In the genomic region with DNA sequence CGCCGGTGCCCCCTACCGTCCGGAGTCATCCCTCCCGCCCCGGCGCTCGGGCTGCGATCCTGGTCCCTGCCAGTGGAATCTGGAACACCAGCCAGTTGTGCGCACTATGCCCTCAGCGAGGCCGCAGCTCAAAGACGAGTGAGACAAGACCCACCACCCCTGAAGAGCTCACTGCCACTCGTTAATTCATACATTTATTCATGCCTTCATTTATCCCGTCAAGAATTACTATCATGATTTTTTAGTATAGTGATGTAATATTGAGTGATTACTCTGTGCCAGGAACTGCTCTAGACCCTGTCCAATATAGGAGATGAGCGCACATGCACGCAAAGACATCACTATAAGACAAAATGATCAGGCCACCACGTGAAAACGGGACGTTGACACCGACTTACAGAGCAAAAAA, we compare ENCODE assay signal across 8 cellular contexts. TPM values are rescaled to one million over a fixed set of nuclear protein-coding genes. Genes with fewer than 3 reads are reported as not detected.
A peak's percentile ranks its signal among the peaks of the same experiment; 100 is the strongest.
DNase-seq lines count a peak whose midpoint lies in the region; ATAC-seq, FAIRE-seq and TF ChIP-seq lines count a peak whose summit lies in the region.

No MANE protein-coding gene starts in this region.

- peaks cover 38% of the 10 kb centered on the region for H3K4me1 Mint-ChIP-seq in activated naive CD8-positive, alpha-beta T cell (ENCODE audit: low read depth)

- intact Hi-C loops in A673 (cut with micrococcal nuclease; ENCODE audit: unreplicated experiment) (loop anchor here (5.0 kb wide), 1 partner anchor 607 kb away; no protein-coding TSS in a partner anchor), heart left ventricle (cut with DNase I) (loop anchor here in 8 of 10 donors (2.0 to 10.0 kb wide), 10 partner anchors 199 to 982 kb away; partner anchors contain the start of genes CXXC4 (in 2 of the 8) and TET2 (in 1 of the 8))

- ATAC-seq in HG03432 (IDR thresholded peaks at IDR 0.05; ENCODE audit: unreplicated experiment) (peak; percentile 3), heart left ventricle (peak in 1 of 4 donors; percentile 0)

- H3K36me3 Mint-ChIP-seq in activated naive CD8-positive, alpha-beta T cell: peaks cover 5% of the 10 kb centered on the region

- CTCF ChIA-PET in A673 (lab: Charles Lee): interaction anchor here (0.5 to 1.4 kb wide), 4 partner anchors 23 to 344 kb away, joined by 3 to 6 read pairs (median 4); partner anchors contain the start of gene TET2

- TF ChIP-seq CTCF in A673 (conservative IDR thresholded peaks at IDR 0.05; ENCODE audit: low read depth, low read length) (peak; percentile 92), GM12873 (IDR thresholded peaks at IDR 0.05; ENCODE audit: insufficient read depth, low read depth, low read length, missing control alignments) (peak; percentile 94), heart left ventricle (IDR thresholded peaks at IDR 0.05) (peak in 10 of 12 donors; percentile 83 to 98 (median 93))

- H3K9me3 ChIP-seq in A673 (ENCODE audit: low read depth, low read length, poor library complexity, severe bottlenecking): no peaks in the 10 kb centered on the region
- no peaks in the 10 kb centered on the region for H3K9me3 ChIP-seq in heart left ventricle

- H3K27ac Mint-ChIP-seq in activated naive CD8-positive, alpha-beta T cell: peak overlapping the region; percentile 97

- H3K4me3 ChIP-seq in A673 (ENCODE audit: low read depth, low read length, poor library complexity, severe bottlenecking) (peak overlapping the region; percentile 90), heart left ventricle (peak overlapping the region; percentile 70 to 98 (median 94))

- POLR2A ChIA-PET in A673 (lab: Charles Lee; ENCODE audit: low non-redundant PET): interaction anchor here (0.6 kb wide), 1 partner anchor 1953 kb away, joined by 3 read pairs; no protein-coding TSS in a partner anchor

- BruUV-seq in A673 (replicated peaks; lab: Mats Ljungman, UMichigan): no TSS peak

- no peaks in the 10 kb centered on the region for H3K9me3 Mint-ChIP-seq in activated naive CD8-positive, alpha-beta T cell (ENCODE audit: low read depth)

- H3K36me3 ChIP-seq in A673 (ENCODE audit: insufficient read depth, low read length, poor library complexity, severe bottlenecking) (no peaks in the 10 kb centered on the region), heart left ventricle (no peaks in the 10 kb centered on the region)

- peaks cover 14% of the 10 kb centered on the region for H3K4me1 ChIP-seq in A673 (ENCODE audit: insufficient read depth, low read length, poor library complexity, severe bottlenecking)
- H3K4me1 ChIP-seq in heart left ventricle: peaks cover 0 to 44% (median 28%) of the 10 kb centered on the region in 12 donors

- WGBS in heart left ventricle, 4 donors: 8 to 20% (median 10%) methylated on average over 12 to 21 of the region's 21 CpGs

- peak; percentile 91 for DNase-seq in A673 (ENCODE audit: low spot score)
- peak; percentile 87 to 94 (median 90) for DNase-seq in heart left ventricle
- DNase-seq in putamen (ENCODE audit: low spot score): peak; percentile 86
- no peak for DNase-seq in HTR-8/SVneo (ENCODE audit: insufficient read length, low spot score)
- DNase-seq in OCI-M2 (lab: John Stamatoyannopoulos, UW; ENCODE audit: unreplicated experiment): no peak

- no peaks in the 10 kb centered on the region for H3K27me3 Mint-ChIP-seq in activated naive CD8-positive, alpha-beta T cell

- no peak for TF ChIP-seq POLR2A in heart left ventricle (IDR thresholded peaks at IDR 0.05)

- H3K27me3 ChIP-seq in A673 (replicated peaks; ENCODE audit: insufficient read depth, low read depth, low read length, poor library complexity) (no peaks in the 10 kb centered on the region), heart left ventricle (no peaks in the 10 kb centered on the region)

- peak overlapping the region; percentile 96 for H3K4me3 Mint-ChIP-seq in activated naive CD8-positive, alpha-beta T cell

- no peak for FAIRE-seq in HTR-8/SVneo (lab: Jason Lieb, UNC)

- peak overlapping the region; percentile 96 for H3K27ac ChIP-seq in A673 (ENCODE audit: low read depth, low read length, poor library complexity, severe bottlenecking)
- H3K27ac ChIP-seq in heart left ventricle: peak overlapping the region; percentile 33 to 100 (median 99)

RNA-seq across cellular contexts. Expression of gene PPA2, which starts 0.3 kb away (rescaled TPM):
- 136 and 144 TPM in 2 replicates for total RNA-seq in A673 (2021)
- 100 to 1,000 TPM in 2 of 9 donors, 10 to 100 TPM in 7; 64.1 to 178 (median 87.6) TPM for total RNA-seq in heart left ventricle
- polyA plus RNA-seq in heart left ventricle: 10 to 100 TPM; 67.8 to 88.9 TPM

Comparison
In these comparisons a context has a peak if more than half of its experiments do, and no peak if none do; other contexts are left out.
1. DNase-seq: peak in A673 (single experiment), heart left ventricle (5 of 5) and putamen (single experiment); none in HTR-8/SVneo (single experiment) and OCI-M2 (single experiment).
2. Peak in every context shown above with its lines, with median percentiles within 50 percentile points of each other: CTCF ChIP-seq.